9 cellular contexts compared by ENCODE assay signal in genomic region chr10:22252286-22252800, GRCh38. TPM values are rescaled to one million over a fixed set of nuclear protein-coding genes. Genes with fewer than 3 reads are reported as not detected.
A peak's percentile ranks its signal among the peaks of the same experiment; 100 is the strongest.
DNase-seq lines count a peak whose midpoint lies in the region; ATAC-seq and TF ChIP-seq lines count a peak whose summit lies in the region.
"Had no signal": no experiment of that assay in that cellular context is flagged by ENCODE, and none has a peak within 500 bp of the region (broad histone marks: within the 10 kb centered on the region; RNA-seq: fewer than 3 reads in every experiment).

No MANE protein-coding gene starts in this region.

- intact Hi-C loops in Panc1 (cut with micrococcal nuclease; ENCODE audit: unreplicated experiment): no loop called here

- H3K36me3 ChIP-seq in Panc1 (ENCODE audit: control insufficient read depth, insufficient read depth, low read length) (no peaks in the 10 kb centered on the region), adipocyte (ENCODE audit: control insufficient read depth, insufficient read depth, low read length, severe bottlenecking) (no peaks in the 10 kb centered on the region), right atrium auricular region (no peaks in the 10 kb centered on the region)

- POLR2A ChIA-PET in Panc1 (lab: Charles Lee): no interaction called here

- CTCF ChIA-PET in Panc1 (lab: Charles Lee): no interaction called here

- H3K27ac ChIP-seq in Panc1 (ENCODE audit: low read length): peak overlapping the region; percentile 82
- peak overlapping the region; percentile 97 to 99 for H3K27ac ChIP-seq in right atrium auricular region

- ATAC-seq in GM18498 (IDR thresholded peaks at IDR 0.05; ENCODE audit: unreplicated experiment) (peak; percentile 70), Panc1 (peak; percentile 81)

- TF ChIP-seq CTCF in HFF-Myc (IDR thresholded peaks at IDR 0.05; ENCODE audit: low read depth, low read length, missing control alignments) (no peak), Panc1 (IDR thresholded peaks at IDR 0.05) (no peak), right atrium auricular region (IDR thresholded peaks at IDR 0.05) (no peak)

- H3K9me3 ChIP-seq in Panc1 (ENCODE audit: control insufficient read depth, insufficient read depth, low read depth, low read length): no peaks in the 10 kb centered on the region
- H3K9me3 ChIP-seq in adipocyte (ENCODE audit: control insufficient read depth, low read length): no peaks in the 10 kb centered on the region
- H3K9me3 ChIP-seq in right atrium auricular region: no peaks in the 10 kb centered on the region

- in situ Hi-C loops in Panc1 (cut with HindIII; ENCODE audit: low pct_unique_long_range_greater_than_20kb, low sequenced_read_pairs): no loop called here

- BruUV-seq in Panc1 (replicated peaks; lab: Mats Ljungman, UMichigan): no TSS peak

- no peaks in the 10 kb centered on the region for H3K27me3 ChIP-seq in Panc1 (ENCODE audit: control insufficient read depth, insufficient read depth, low read length)
- no peaks in the 10 kb centered on the region for H3K27me3 ChIP-seq in adipocyte (replicated peaks; ENCODE audit: control insufficient read depth, insufficient read depth, low read length)
- no peaks in the 10 kb centered on the region for H3K27me3 ChIP-seq in right atrium auricular region

- H3K9ac ChIP-seq in adipocyte (ENCODE audit: low read length): peak overlapping the region; percentile 98

- H3K4me3 ChIP-seq in HFF-Myc (replicated peaks; ENCODE audit: low read depth, low read length) (peak overlapping the region; percentile 54), Panc1 (ENCODE audit: low read depth in 2 of 2, low read length in 2 of 2) (peak overlapping the region; percentile 60 to 70), adipocyte (ENCODE audit: low read length) (peak overlapping the region; percentile 93), right atrium auricular region (peak overlapping the region; percentile 72 to 75)

- H3K4me1 ChIP-seq in Panc1 (ENCODE audit: control insufficient read depth, insufficient read depth, low read length) (peaks cover 6% of the 10 kb centered on the region), adipocyte (ENCODE audit: control insufficient read depth, insufficient read depth, low read length) (peaks cover 7% of the 10 kb centered on the region), right atrium auricular region (no peaks in the 10 kb centered on the region)

- no peak for DNase-seq in HFF-Myc (ENCODE audit: extremely low read depth, low read depth)
- no peak for DNase-seq in Panc1 (ENCODE audit: low read depth, low spot score)
- DNase-seq in adipocyte (ENCODE audit: low read depth): peak; percentile 45
- DNase-seq in right atrium auricular region (ENCODE audit: low spot score): peak; percentile 72
- peak; percentile 68 for DNase-seq in putamen (ENCODE audit: low spot score)
- DNase-seq in GF-D8 (lab: John Stamatoyannopoulos, UW): no peak
- DNase-seq in kidney glomerular epithelial cell (lab: John Stamatoyannopoulos, UW): no peak

RNA-seq across cellular contexts. Expression of gene EBLN1, which starts 34.5 kb away (rescaled TPM):
- not detected for total RNA-seq in Panc1 (2021; ENCODE audit: unreplicated experiment)
- not detected for polyA plus RNA-seq in Panc1 (2012; ENCODE audit: insufficient read length)
- not detected for total RNA-seq in right atrium auricular region
- total RNA-seq: renal cortical epithelial cell had no signal

Comparison
In these comparisons a context has a peak if more than half of its experiments do, and no peak if none do; other contexts are left out.
1. DNase-seq: peak in adipocyte (single experiment), right atrium auricular region (single experiment) and putamen (single experiment); none in HFF-Myc (single experiment), Panc1 (single experiment), GF-D8 (single experiment) and kidney glomerular epithelial cell (single experiment).
2. Peak in every context shown above with its lines, with median percentiles within 50 percentile points of each other: H3K4me3 ChIP-seq.